Comparison of ENCODE assay signal across 9 cellular contexts in the genomic region with DNA sequence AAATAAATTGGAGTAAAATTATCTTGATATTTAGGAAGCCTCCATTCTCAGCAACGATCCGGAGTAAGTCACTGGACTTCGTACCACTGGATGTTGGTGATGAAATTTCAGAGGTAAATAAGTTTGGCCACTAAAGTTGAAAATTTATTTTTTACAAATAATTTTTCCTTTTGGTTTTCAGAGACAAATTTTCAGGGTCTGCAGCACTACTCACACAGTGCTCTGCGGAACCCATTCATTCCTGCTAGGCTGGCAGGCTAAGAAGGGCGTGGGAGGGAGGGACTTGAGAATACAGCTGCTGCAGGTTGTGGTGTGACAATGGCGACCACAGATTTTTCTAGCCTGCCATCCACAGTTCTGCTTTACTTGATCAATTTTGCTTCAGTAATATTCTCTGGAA. TPM values are rescaled to one million over a fixed set of nuclear protein-coding genes. Genes with fewer than 3 reads are reported as not detected.
DNase-seq lines count a peak whose midpoint lies in the region; ATAC-seq and TF ChIP-seq lines count a peak whose summit lies in the region.
"Had no signal": no experiment of that assay in that cellular context is flagged by ENCODE, and none has a peak within 500 bp of the region (broad histone marks: within the 10 kb centered on the region; RNA-seq: fewer than 3 reads in every experiment).

No MANE protein-coding gene starts in this region.

- H4K5ac ChIP-seq in mesendoderm (ENCODE audit: low read length), result no peak overlapping the region

- H3K4me1 ChIP-seq in gastroesophageal sphincter (peaks cover 3 to 37% (median 12%) of the 10 kb centered on the region in 3 donors), mesendoderm (ENCODE audit: control insufficient read depth, low read depth, low read length) (no peaks in the 10 kb centered on the region)

- H3K9me3 ChIP-seq in gastroesophageal sphincter, result no peaks in the 10 kb centered on the region
- H3K9me3 ChIP-seq: ovary had no signal

- POLR2A ChIA-PET in activated CD4-positive, alpha-beta T cell treated with anti-CD3 and anti-CD28 coated beads for 36 hours (lab: Charles Lee), result no interaction called here
- POLR2A ChIA-PET in activated CD4-positive, alpha-beta T cell treated with anti-CD3 and anti-CD28 coated beads, Interleukin-2, amount 10 ng/mL, durations not matched to agents 7 days and 5 days (lab: Charles Lee), result no interaction called here

- H2BK5ac ChIP-seq in mesendoderm (ENCODE audit: low read length), result no peak overlapping the region

- TF ChIP-seq CTCF in gastroesophageal sphincter (IDR thresholded peaks at IDR 0.05), result no peak

- TF ChIP-seq POLR2A in gastroesophageal sphincter (IDR thresholded peaks at IDR 0.05), result no peak

- 90 to 91% methylated on average over 2 to 6 of the region's 6 CpGs for WGBS in gastroesophageal sphincter (ENCODE audit: low coverage in 1 of 2), 2 donors
- WGBS in mesendoderm (ENCODE audit: extremely low coverage, insufficient coverage, low lambda C conversion rate), result no CpG with 5 or more reads among the region's 6 CpGs

- peaks cover 5% of the 10 kb centered on the region for H3K79me2 ChIP-seq in mesendoderm (ENCODE audit: control insufficient read depth, insufficient read depth, low read length)

- no peak overlapping the region for H3K23ac ChIP-seq in mesendoderm (ENCODE audit: low read length)

- no peaks in the 10 kb centered on the region for H3K9me3 Mint-ChIP-seq in activated CD4-positive, alpha-beta T cell treated with anti-CD3 and anti-CD28 coated beads for 36 hours (ENCODE audit: low read depth)
- H3K9me3 Mint-ChIP-seq in activated CD4-positive, alpha-beta T cell treated with anti-CD3 and anti-CD28 coated beads, Interleukin-2, amount 10 ng/mL, durations not matched to agents 7 days and 5 days, result no peaks in the 10 kb centered on the region
- no peaks in the 10 kb centered on the region for H3K9me3 Mint-ChIP-seq in stimulated activated memory B cell treated with anti-CD40 and anti-IgM and Interleukin-4, amounts not matched to agents 10 μg/mL and 1 μg/mL and 100 μg/mL, for 72 hours

- H3K9ac ChIP-seq in mesendoderm (ENCODE audit: low read length), result no peak overlapping the region

- no peak overlapping the region for H3K18ac ChIP-seq in mesendoderm (ENCODE audit: low read length)

- CTCF ChIA-PET in activated CD4-positive, alpha-beta T cell treated with anti-CD3 and anti-CD28 coated beads for 36 hours (lab: Charles Lee), result interaction anchor here (0.7 to 3.4 kb wide), 6 partner anchors 18 to 355 kb away, joined by 3 to 19 read pairs (median 4); no protein-coding TSS in a partner anchor
- CTCF ChIA-PET in activated CD4-positive, alpha-beta T cell treated with anti-CD3 and anti-CD28 coated beads, Interleukin-2, amount 10 ng/mL, durations not matched to agents 7 days and 5 days (lab: Charles Lee), result no interaction called here

- peaks cover 10% of the 10 kb centered on the region for H3K36me3 Mint-ChIP-seq in activated CD4-positive, alpha-beta T cell treated with anti-CD3 and anti-CD28 coated beads for 36 hours (ENCODE audit: low read depth)
- peaks cover 15% of the 10 kb centered on the region for H3K36me3 Mint-ChIP-seq in activated CD4-positive, alpha-beta T cell treated with anti-CD3 and anti-CD28 coated beads, Interleukin-2, amount 10 ng/mL, durations not matched to agents 7 days and 5 days (ENCODE audit: low read depth)
- H3K36me3 Mint-ChIP-seq in stimulated activated memory B cell treated with anti-CD40 and anti-IgM and Interleukin-4, amounts not matched to agents 10 μg/mL and 1 μg/mL and 100 μg/mL, for 72 hours, result peaks cover 4% of the 10 kb centered on the region

- H3K4ac ChIP-seq in mesendoderm (ENCODE audit: low read depth, low read length), result no peak overlapping the region

- no peak overlapping the region for H4K8ac ChIP-seq in mesendoderm (ENCODE audit: low read depth, low read length)

- intact Hi-C loops in activated CD4-positive, alpha-beta T cell treated with anti-CD3 and anti-CD28 coated beads for 36 hours (cut with DNase I, micrococcal nuclease), result no loop called here

- peaks cover 21% of the 10 kb centered on the region for H3K4me1 Mint-ChIP-seq in activated CD4-positive, alpha-beta T cell treated with anti-CD3 and anti-CD28 coated beads for 36 hours
- peaks cover 25% of the 10 kb centered on the region for H3K4me1 Mint-ChIP-seq in activated CD4-positive, alpha-beta T cell treated with anti-CD3 and anti-CD28 coated beads, Interleukin-2, amount 10 ng/mL, durations not matched to agents 7 days and 5 days
- H3K4me1 Mint-ChIP-seq in stimulated activated memory B cell treated with anti-CD40 and anti-IgM and Interleukin-4, amounts not matched to agents 10 μg/mL and 1 μg/mL and 100 μg/mL, for 72 hours, result peaks cover 6% of the 10 kb centered on the region

- H2BK15ac ChIP-seq in mesendoderm (replicated peaks; ENCODE audit: low read depth), result no peak overlapping the region

- no peak overlapping the region for H3K27ac Mint-ChIP-seq in activated CD4-positive, alpha-beta T cell treated with anti-CD3 and anti-CD28 coated beads for 36 hours
- H3K27ac Mint-ChIP-seq in activated CD4-positive, alpha-beta T cell treated with anti-CD3 and anti-CD28 coated beads, Interleukin-2, amount 10 ng/mL, durations not matched to agents 7 days and 5 days, result no peak overlapping the region
- no peak overlapping the region for H3K27ac Mint-ChIP-seq in stimulated activated memory B cell treated with anti-CD40 and anti-IgM and Interleukin-4, amounts not matched to agents 10 μg/mL and 1 μg/mL and 100 μg/mL, for 72 hours

- H3K27ac ChIP-seq in gastroesophageal sphincter, result peak overlapping the region in 3 of 4 donors; percentile 97 to 100 (median 99)
- H3K27ac ChIP-seq in temporal lobe (ENCODE audit: low read depth, low read length), result peak overlapping the region; percentile 100
- no peak overlapping the region for H3K27ac ChIP-seq in mesendoderm (ENCODE audit: low read depth, low read length)

- H3K36me3 ChIP-seq in gastroesophageal sphincter (peaks cover 0 to 13% of the 10 kb centered on the region in 2 donors), mesendoderm (ENCODE audit: control insufficient read depth, insufficient read depth, low read length) (no peaks in the 10 kb centered on the region)
- H3K36me3 ChIP-seq: ovary had no signal

- no peaks in the 10 kb centered on the region for H3K27me3 Mint-ChIP-seq in activated CD4-positive, alpha-beta T cell treated with anti-CD3 and anti-CD28 coated beads for 36 hours
- H3K27me3 Mint-ChIP-seq in activated CD4-positive, alpha-beta T cell treated with anti-CD3 and anti-CD28 coated beads, Interleukin-2, amount 10 ng/mL, durations not matched to agents 7 days and 5 days, result peaks cover 6% of the 10 kb centered on the region
- H3K27me3 Mint-ChIP-seq in stimulated activated memory B cell treated with anti-CD40 and anti-IgM and Interleukin-4, amounts not matched to agents 10 μg/mL and 1 μg/mL and 100 μg/mL, for 72 hours, result no peaks in the 10 kb centered on the region

- H3K4me3 Mint-ChIP-seq in activated CD4-positive, alpha-beta T cell treated with anti-CD3 and anti-CD28 coated beads for 36 hours, result no peak overlapping the region
- H3K4me3 Mint-ChIP-seq in activated CD4-positive, alpha-beta T cell treated with anti-CD3 and anti-CD28 coated beads, Interleukin-2, amount 10 ng/mL, durations not matched to agents 7 days and 5 days, result no peak overlapping the region
- no peak overlapping the region for H3K4me3 Mint-ChIP-seq in stimulated activated memory B cell treated with anti-CD40 and anti-IgM and Interleukin-4, amounts not matched to agents 10 μg/mL and 1 μg/mL and 100 μg/mL, for 72 hours

- no peak overlapping the region for H3K56ac ChIP-seq in mesendoderm (ENCODE audit: low read length)

- H3K79me1 ChIP-seq in mesendoderm (ENCODE audit: low read length), result peaks cover 3% of the 10 kb centered on the region

- no peak overlapping the region for H2AK5ac ChIP-seq in mesendoderm (ENCODE audit: low read length)

- no peak overlapping the region for H3K4me2 ChIP-seq in mesendoderm (ENCODE audit: low read length)

- H2BK120ac ChIP-seq in mesendoderm (ENCODE audit: low read depth, low read length), result no peak overlapping the region

- no peak for ATAC-seq in activated CD4-positive, alpha-beta T cell treated with anti-CD3 and anti-CD28 coated beads for 36 hours
- ATAC-seq in gastroesophageal sphincter, result no peak
- no peak for ATAC-seq in stimulated activated memory B cell treated with anti-CD40 and anti-IgM and Interleukin-4, amounts not matched to agents 10 μg/mL and 1 μg/mL and 100 μg/mL, for 72 hours

- peak; percentile 10 for DNase-seq in activated CD4-positive, alpha-beta T cell treated with anti-CD3 and anti-CD28 coated beads for 36 hours
- DNase-seq in activated CD4-positive, alpha-beta T cell treated with anti-CD3 and anti-CD28 coated beads, Interleukin-2, amount 10 ng/mL, durations not matched to agents 7 days and 5 days, result no peak
- DNase-seq in NCI-H526 treated with DMSO at 0.1 percent for 48 hours (lab: John Stamatoyannopoulos, UW) (peak; percentile 57), germinal center (ENCODE audit: low spot score) (no peak), mesendoderm (no peak)

- TF ChIP-seq EP300 in gastroesophageal sphincter (IDR thresholded peaks at IDR 0.05), result no peak

- H3K27me3 ChIP-seq in gastroesophageal sphincter (no peaks in the 10 kb centered on the region), mesendoderm (ENCODE audit: insufficient read depth, low read length, poor library complexity) (no peaks in the 10 kb centered on the region)
- H3K27me3 ChIP-seq: ovary had no signal

- H3K4me3 ChIP-seq in gastroesophageal sphincter, result no peak overlapping the region
- H3K4me3 ChIP-seq in mesendoderm (ENCODE audit: low read length), result no peak overlapping the region
- H3K4me3 ChIP-seq: ovary had no signal

RNA-seq across cellular contexts. Expression of a gene that starts 1.4 kb away (rescaled TPM):
- 10 to 100 TPM; 75.7 to 98.5 TPM for total RNA-seq in activated CD4-positive, alpha-beta T cell treated with anti-CD3 and anti-CD28 coated beads for 36 hours
- total RNA-seq in activated CD4-positive, alpha-beta T cell treated with anti-CD3 and anti-CD28 coated beads, Interleukin-2, amount 10 ng/mL, durations not matched to agents 7 days and 5 days, result 100 to 1,000 TPM in 1 of 2 experiments, 10 to 100 TPM in 1; 94.8 to 109 TPM
- total RNA-seq in gastroesophageal sphincter, result 1,000 to 10,000 TPM in 1 of 4 donors, 100 to 1,000 TPM in 3; 514 to 1,167 (median 639) TPM
- total RNA-seq in temporal lobe, result 6,946 TPM
- 326 TPM for polyA plus RNA-seq in mesendoderm (2013, experiment 1 of 2)
- 332 TPM for polyA plus RNA-seq in mesendoderm (2013, experiment 2 of 2)

RNA-seq across cellular contexts. Expression of a gene that starts 59.1 kb away (rescaled TPM):
- 1,000 to 10,000 TPM; 2,393 to 2,425 TPM for total RNA-seq in activated CD4-positive, alpha-beta T cell treated with anti-CD3 and anti-CD28 coated beads for 36 hours
- total RNA-seq in activated CD4-positive, alpha-beta T cell treated with anti-CD3 and anti-CD28 coated beads, Interleukin-2, amount 10 ng/mL, durations not matched to agents 7 days and 5 days, result 1,000 to 10,000 TPM; 2,153 to 2,254 TPM
- 1,000 to 10,000 TPM in 1 of 4 donors, 100 to 1,000 TPM in 3; 568 to 1,050 (median 731) TPM for total RNA-seq in gastroesophageal sphincter
- 782 TPM for total RNA-seq in temporal lobe
- 2,535 TPM for polyA plus RNA-seq in mesendoderm (2013, experiment 1 of 2)
- polyA plus RNA-seq in mesendoderm (2013, experiment 2 of 2), result 2,481 TPM

Comparison
In these comparisons a context has a peak if more than half of its experiments do, and no peak if none do; other contexts are left out.
1. DNase-seq: peak in activated CD4-positive, alpha-beta T cell treated with anti-CD3 and anti-CD28 coated beads for 36 hours (single experiment) and NCI-H526 treated with DMSO at 0.1 percent for 48 hours (single experiment); none in activated CD4-positive, alpha-beta T cell treated with anti-CD3 and anti-CD28 coated beads, Interleukin-2, amount 10 ng/mL, durations not matched to agents 7 days and 5 days (single experiment), germinal center (single experiment) and mesendoderm (single experiment).